In the genomic region with DNA sequence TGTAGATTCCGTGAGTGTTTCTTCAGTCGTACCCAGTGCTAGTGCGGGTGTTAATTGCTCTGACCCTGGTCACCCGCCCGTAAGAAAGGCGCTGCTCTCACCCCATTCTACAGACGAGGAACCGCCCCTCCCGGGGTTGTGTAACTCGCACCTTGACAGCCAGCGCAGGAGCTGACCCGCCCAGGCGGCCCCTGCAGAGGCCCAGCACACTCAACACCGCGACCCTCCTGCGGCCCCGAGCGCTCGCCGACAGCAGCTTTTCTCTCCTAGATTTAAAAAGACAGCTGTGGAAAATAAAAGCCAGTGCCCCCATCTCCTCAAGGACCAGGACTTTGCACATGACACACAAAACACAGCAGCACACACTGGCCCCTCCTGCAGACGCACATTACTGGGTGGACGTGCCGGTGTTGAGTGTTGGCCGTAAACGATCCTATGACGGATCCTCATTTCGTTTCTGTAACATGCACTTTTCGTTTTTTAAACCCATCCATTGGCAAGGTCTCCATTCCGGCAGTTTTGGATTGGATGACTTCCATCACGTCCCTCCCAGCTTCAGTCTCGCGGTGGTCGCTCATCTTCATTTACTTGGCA, we compare ENCODE assay signal across 8 cellular contexts. TPM values are rescaled to one million over a fixed set of nuclear protein-coding genes. Genes with fewer than 3 reads are reported as not detected.
DNase-seq lines count a peak whose midpoint lies in the region; ATAC-seq, FAIRE-seq and TF ChIP-seq lines count a peak whose summit lies in the region.

No MANE protein-coding gene starts in this region.

- H3K79me2 ChIP-seq in GM12878 (ENCODE audit: control insufficient read depth, insufficient read depth, low read length), result no peaks in the 10 kb centered on the region

- no peak overlapping the region for H3K4ac ChIP-seq in mesenchymal stem cell (ENCODE audit: low read depth in 1 of 2, low read length in 2 of 2)

- H3K4me3 ChIP-seq in GM12878 (peak overlapping the region; percentile 24; the same call in 1 of the 2 replicates), mesenchymal stem cell (ENCODE audit: insufficient read depth in 1 of 2, low read depth in 1 of 2, low read length in 2 of 2) (peak overlapping the region; percentile 31 to 73), thyroid gland (replicated peaks in 1 of 3) (no peak overlapping the region)

- RAD21 ChIA-PET in GM12878 (lab: Charles Lee; ENCODE audit: unreplicated experiment), result interaction anchor here (1.0 to 1.3 kb wide), 4 partner anchors 20 to 52 kb away, joined by 3 to 8 read pairs (median 3); no protein-coding TSS in a partner anchor

- H2BK15ac ChIP-seq in mesenchymal stem cell (ENCODE audit: low read depth, poor library complexity, severe bottlenecking), result no peak overlapping the region

- 43% methylated on average over 33 of the region's 33 CpGs for WGBS in GM12878 (ENCODE audit: insufficient coverage, insufficient replicate concordance, low lambda C conversion rate, missing lambda C conversion rate)
- 14% methylated on average over 33 of the region's 33 CpGs for WGBS in mesenchymal stem cell
- WGBS in thyroid gland, 2 donors, result 11 to 16% methylated on average over 30 to 32 of the region's 33 CpGs

- H2AFZ ChIP-seq in GM12878 (ENCODE audit: control insufficient read depth, low read depth, low read length) (peak overlapping the region; percentile 13; the same call in 1 of the 2 replicates), mesenchymal stem cell (ENCODE audit: low read depth, low read length) (no peak overlapping the region)

- H3K36me3 Mint-ChIP-seq in Calu3 (ENCODE audit: insufficient read depth, unreplicated experiment), result peaks cover 35% of the 10 kb centered on the region

- SMC1A ChIA-PET in GM12878 (lab: Charles Lee; ENCODE audit: uncharacterized antibody, unreplicated experiment), result interaction anchor here (1.0 to 1.3 kb wide), 4 partner anchors 13 to 302 kb away, joined by 3 to 6 read pairs (median 4); partner anchors contain the start of gene TRIM41

- BruUV-seq in Calu3 (replicated peaks; lab: Mats Ljungman, UMichigan) (no TSS peak), GM12878 (replicated peaks; lab: Mats Ljungman, UMichigan) (no TSS peak)

- no peaks in the 10 kb centered on the region for H4K20me1 ChIP-seq in GM12878 (ENCODE audit: control insufficient read depth, insufficient read depth)

- H3K14ac ChIP-seq in mesenchymal stem cell (ENCODE audit: low read length in 2 of 2), result peak overlapping the region in 1 of 2 experiments; percentile 0

- no peaks in the 10 kb centered on the region for H3K79me1 ChIP-seq in mesenchymal stem cell (replicated peaks; ENCODE audit: low read length, poor library complexity, severe bottlenecking)

- peak overlapping the region; percentile 28 for H3K27ac Mint-ChIP-seq in Calu3 (ENCODE audit: unreplicated experiment)

- no peak for DNase-seq in Calu3
- DNase-seq in GM12878 (ENCODE audit: low read depth, low spot score), result no peak
- DNase-seq in mesenchymal stem cell, result no peak
- DNase-seq in thyroid gland, result no peak
- no peak for DNase-seq in omental fat pad (ENCODE audit: low spot score)
- DNase-seq in NCI-H1694 treated with DMSO at 0.1 percent for 48 hours (lab: John Stamatoyannopoulos, UW), result no peak

- in situ Hi-C loops in GM12878 (cut with MboI), result no loop called here

- TF ChIP-seq POLR2A in GM12878 (IDR thresholded peaks at IDR 0.05; ENCODE audit: low read depth, low read length) (no peak), thyroid gland (IDR thresholded peaks at IDR 0.05) (no peak)

- H3K4me1 ChIP-seq in GM12878 (ENCODE audit: control insufficient read depth, insufficient read depth, low read length), result peaks cover 33% of the 10 kb centered on the region
- peaks cover 24% of the 10 kb centered on the region for H3K4me1 ChIP-seq in mesenchymal stem cell (ENCODE audit: control insufficient read depth, insufficient read depth, low read depth, low read length)
- peaks cover 6 to 9% of the 10 kb centered on the region in 2 donors for H3K4me1 ChIP-seq in thyroid gland

- H3K27ac ChIP-seq in GM12878 (ENCODE audit: control insufficient read depth, insufficient read depth) (no peak overlapping the region), mesenchymal stem cell (ENCODE audit: low read length, poor library complexity, severe bottlenecking) (peak overlapping the region; percentile 52), thyroid gland (no peak overlapping the region)

- no peak overlapping the region for H2BK5ac ChIP-seq in mesenchymal stem cell (ENCODE audit: low read depth, low read length, poor library complexity, severe bottlenecking)

- H3K9me3 Mint-ChIP-seq in Calu3 (ENCODE audit: low read depth, unreplicated experiment), result no peaks in the 10 kb centered on the region

- H2BK12ac ChIP-seq in mesenchymal stem cell (ENCODE audit: low read length in 2 of 2), result no peak overlapping the region

- H4K91ac ChIP-seq in mesenchymal stem cell (ENCODE audit: low read length), result no peak overlapping the region

- H3K23ac ChIP-seq in mesenchymal stem cell (ENCODE audit: low read length in 2 of 2), result no peak overlapping the region

- H4K8ac ChIP-seq in mesenchymal stem cell (ENCODE audit: low read length), result no peak overlapping the region

- H3K4me2 ChIP-seq in GM12878 (ENCODE audit: control insufficient read depth, insufficient read depth), result peak overlapping the region; percentile 52
- peak overlapping the region; percentile 51 for H3K4me2 ChIP-seq in mesenchymal stem cell (ENCODE audit: low read length, poor library complexity, severe bottlenecking)

- no peak for FAIRE-seq in GM12878 (lab: Jason Lieb, UNC)

- peaks cover 52% of the 10 kb centered on the region for H3K4me1 Mint-ChIP-seq in Calu3 (ENCODE audit: low read depth, unreplicated experiment)

- no peak overlapping the region for H2AK5ac ChIP-seq in mesenchymal stem cell (ENCODE audit: low read length, severe bottlenecking)

- H3K18ac ChIP-seq in mesenchymal stem cell (ENCODE audit: low read depth in 1 of 2, low read length in 2 of 2), result peak overlapping the region in 1 of 2 experiments; percentile 3

- ATAC-seq in HG03097 (IDR thresholded peaks at IDR 0.05; ENCODE audit: low FRiP score, unreplicated experiment), result peak; percentile 6
- ATAC-seq in GM12878, result peak; percentile 26
- no peak for ATAC-seq in omental fat pad (ENCODE audit: low FRiP score)
- ATAC-seq in HG03432 (IDR thresholded peaks at IDR 0.05; ENCODE audit: unreplicated experiment), result no peak

- POLR2A ChIA-PET in GM12878 (lab: Charles Lee), result interaction anchor here (0.9 to 2.7 kb wide), 2 partner anchors 19 to 353 kb away, joined by 3 to 20 read pairs; no protein-coding TSS in a partner anchor

- no peak for TF ChIP-seq RAD21 in GM12878 (IDR thresholded peaks at IDR 0.05; ENCODE audit: insufficient read depth, low read depth, low read length)

- CTCF ChIA-PET in Calu3 (lab: Charles Lee), result interaction anchor here (1.2 kb wide), 1 partner anchor 52 kb away, joined by 6 read pairs; no protein-coding TSS in a partner anchor
- CTCF ChIA-PET in GM12878 (lab: Yijun Ruan, JAX), result interaction anchor here (0.6 to 4.5 kb wide), 12 partner anchors 10 to 362 kb away, joined by 3 to 37 read pairs (median 4); no protein-coding TSS in a partner anchor

- TF ChIP-seq EP300 in GM12878 (IDR thresholded peaks at IDR 0.05; ENCODE audit: borderline replicate concordance in 1 of 2, control insufficient read depth in 1 of 2, low read depth in 2 of 2, low read length in 2 of 2), result no peak

- H3K9me3 ChIP-seq in GM12878 (replicated peaks; ENCODE audit: control insufficient read depth, insufficient read depth, low read length), result no peaks in the 10 kb centered on the region
- H3K9me3 ChIP-seq in mesenchymal stem cell (ENCODE audit: control insufficient read depth, low read length), result no peaks in the 10 kb centered on the region
- H3K9me3 ChIP-seq in thyroid gland, result no peaks in the 10 kb centered on the region

- H3K27me3 ChIP-seq in GM12878 (replicated peaks in 1 of 2; ENCODE audit: control insufficient read depth in 2 of 2, insufficient read depth in 2 of 2, low read length in 1 of 2) (no peaks in the 10 kb centered on the region), mesenchymal stem cell (ENCODE audit: control insufficient read depth in 1 of 2, insufficient read depth in 1 of 2, low read length in 2 of 2) (peaks cover 5 to 16% of the 10 kb centered on the region in 2 experiments), thyroid gland (peaks cover 24% of the 10 kb centered on the region)

- H3K4me3 Mint-ChIP-seq in Calu3 (ENCODE audit: low read depth, unreplicated experiment), result peak overlapping the region; percentile 68

- H2BK120ac ChIP-seq in mesenchymal stem cell (ENCODE audit: low read depth, low read length), result no peak overlapping the region

- H3K9ac ChIP-seq in GM12878 (ENCODE audit: control insufficient read depth, insufficient read depth, low read length) (no peak overlapping the region), mesenchymal stem cell (ENCODE audit: low read length) (no peak overlapping the region)

- no peaks in the 10 kb centered on the region for H3K36me3 ChIP-seq in GM12878 (ENCODE audit: control insufficient read depth in 2 of 2, insufficient read depth in 2 of 2, low read length in 1 of 2)
- H3K36me3 ChIP-seq in mesenchymal stem cell (ENCODE audit: control insufficient read depth in 1 of 2, insufficient read depth in 2 of 2, low read depth in 1 of 2, low read length in 2 of 2), result no peaks in the 10 kb centered on the region
- H3K36me3 ChIP-seq in thyroid gland, result no peaks in the 10 kb centered on the region

- intact Hi-C loops in Calu3 (cut with micrococcal nuclease; ENCODE audit: unreplicated experiment) (no loop called here), GM12878 (cut with micrococcal nuclease; ENCODE audit: unreplicated experiment) (loop anchor here (5.0 kb wide), 1 partner anchor 363 kb away; no protein-coding TSS in a partner anchor), thyroid gland (cut with DNase I) (no loop called here)

- TF ChIP-seq CTCF in Calu3 (IDR thresholded peaks at IDR 0.05; ENCODE audit: unreplicated experiment), result no peak
- no peak for TF ChIP-seq CTCF in GM12878 (IDR thresholded peaks at IDR 0.05 in 2 of 3, conservative IDR thresholded peaks at IDR 0.05 in 1 of 3; ENCODE audit: control insufficient read depth in 2 of 3, extremely low read depth in 1 of 3, insufficient read depth in 1 of 3, low read depth in 3 of 3, low read length in 3 of 3)
- TF ChIP-seq CTCF in thyroid gland (IDR thresholded peaks at IDR 0.05), result no peak
- TF ChIP-seq CTCF in omental fat pad (IDR thresholded peaks at IDR 0.05), result no peak

- peaks cover 50% of the 10 kb centered on the region for H3K27me3 Mint-ChIP-seq in Calu3 (ENCODE audit: unreplicated experiment)

RNA-seq across cellular contexts. Expression of gene OR2V2, which starts 22.9 kb away (rescaled TPM):
- total RNA-seq in Calu3 (2022) (not detected in 2 replicates), GM12878 (2014; rRNA removed) (not detected in 2 replicates), GM12878 (2014; rRNA removed; fragmentation: Illumina TruSeq; extraction: Trizol) (not detected in 2 replicates), GM12878 (2021) (not detected in 2 replicates), thyroid gland (not detected), omental fat pad (not detected)
- 0.20 and 0.56 TPM in 2 replicates for total RNA-seq in GM12878 (2013; cell fraction: nucleolus; rRNA removed)
- not detected for polyA plus RNA-seq in GM12878 (2011; ENCODE audit: low read depth)
- polyA plus RNA-seq in GM12878 (2011; rRNA removed) (0.14 and 0.26 TPM in 2 replicates), GM12878 (2014; fragmentation: Illumina TruSeq; extraction: Trizol) (0.11 TPM in 1 of 2 replicates, not detected in the other), GM12878 (2014; fragmentation: Nextera tagmentation; extraction: Ambion mirVana) (not detected), GM12878 (2014; rRNA removed) (not detected in 2 replicates), GM12878 (2016; fragmentation: Nextera tagmentation; extraction: Ambion mirVana) (not detected)
- polyA plus RNA-seq in GM12878 (2011; cell fraction: cytosol; rRNA removed), result 0.09 and 0.13 TPM in 2 replicates
- 0.22 and 0.25 TPM in 2 replicates for polyA plus RNA-seq in GM12878 (2011; cell fraction: nucleus; rRNA removed)
- polyA plus RNA-seq in GM12878 (2012), result not detected in 2 replicates
- polyA minus RNA-seq in GM12878 (2011; rRNA and poly(A)+ RNA removed), result 0.05 and 0.88 TPM in 2 replicates
- not detected in 2 replicates for polyA minus RNA-seq in GM12878 (2011; cell fraction: cytosol; rRNA and poly(A)+ RNA removed)
- 0.24 and 0.29 TPM in 2 replicates for polyA minus RNA-seq in GM12878 (2011; cell fraction: nucleus; rRNA and poly(A)+ RNA removed)
- polyA plus RNA-seq in mesenchymal stem cell (2013, experiment 1 of 2), result not detected
- not detected for polyA plus RNA-seq in mesenchymal stem cell (2013, experiment 2 of 2)

RNA-seq across cellular contexts. Expression of gene TRIM7, which starts 34.7 kb away (rescaled TPM):
- 1.8 and 2.4 TPM in 2 replicates for total RNA-seq in Calu3 (2022)
- 0.59 and 0.84 TPM in 2 replicates for total RNA-seq in GM12878 (2013; cell fraction: nucleolus; rRNA removed)
- 0.54 and 1.1 TPM in 2 replicates for total RNA-seq in GM12878 (2014; rRNA removed)
- total RNA-seq in GM12878 (2014; rRNA removed; fragmentation: Illumina TruSeq; extraction: Trizol), result 0.22 and 0.46 TPM in 2 replicates
- total RNA-seq in GM12878 (2021), result 0.38 and 0.96 TPM in 2 replicates
- polyA plus RNA-seq in GM12878 (2011; ENCODE audit: low read depth), result 1.1 TPM
- polyA plus RNA-seq in GM12878 (2011; rRNA removed), result 1.6 TPM in 2 replicates
- polyA plus RNA-seq in GM12878 (2011; cell fraction: cytosol; rRNA removed), result 0.97 and 1.0 TPM in 2 replicates
- 2.2 and 2.4 TPM in 2 replicates for polyA plus RNA-seq in GM12878 (2011; cell fraction: nucleus; rRNA removed)
- polyA plus RNA-seq in GM12878 (2012), result 0.87 and 1.7 TPM in 2 replicates
- 0.32 and 0.33 TPM in 2 replicates for polyA plus RNA-seq in GM12878 (2014; fragmentation: Illumina TruSeq; extraction: Trizol)
- polyA plus RNA-seq in GM12878 (2014; fragmentation: Nextera tagmentation; extraction: Ambion mirVana), result under 1 TPM; 0.02 to 0.20 TPM
- polyA plus RNA-seq in GM12878 (2014; rRNA removed), result 0.84 and 1.1 TPM in 2 replicates
- 1 to 10 TPM in 1 of 2 experiments, under 1 TPM in 1; 0.44 to 1.3 TPM for polyA plus RNA-seq in GM12878 (2016; fragmentation: Nextera tagmentation; extraction: Ambion mirVana)
- polyA minus RNA-seq in GM12878 (2011; rRNA and poly(A)+ RNA removed), result 0.80 and 0.88 TPM in 2 replicates
- 0.83 and 1.1 TPM in 2 replicates for polyA minus RNA-seq in GM12878 (2011; cell fraction: cytosol; rRNA and poly(A)+ RNA removed)
- polyA minus RNA-seq in GM12878 (2011; cell fraction: nucleus; rRNA and poly(A)+ RNA removed), result 0.73 and 1.5 TPM in 2 replicates
- 1.8 TPM for polyA plus RNA-seq in mesenchymal stem cell (2013, experiment 1 of 2)
- polyA plus RNA-seq in mesenchymal stem cell (2013, experiment 2 of 2), result 1.4 TPM
- 10 to 100 TPM; 12.3 to 14.2 (median 13.0) TPM for total RNA-seq in thyroid gland
- total RNA-seq in omental fat pad, result 1 to 10 TPM in 2 of 4 donors, under 1 TPM in 2; 0.79 to 2.9 (median 1.1) TPM

RNA-seq across cellular contexts. Expression of gene OR2V1, which starts 39.4 kb away (rescaled TPM):
- total RNA-seq in Calu3 (2022) (not detected in 2 replicates), GM12878 (2014; rRNA removed) (0.05 TPM in 1 of 2 replicates, not detected in the other), GM12878 (2014; rRNA removed; fragmentation: Illumina TruSeq; extraction: Trizol) (not detected in 2 replicates), GM12878 (2021) (not detected in 2 replicates), thyroid gland (not detected), omental fat pad (not detected)
- 1.1 and 2.0 TPM in 2 replicates for total RNA-seq in GM12878 (2013; cell fraction: nucleolus; rRNA removed)
- polyA plus RNA-seq in GM12878 (2011; ENCODE audit: low read depth), result 0.18 TPM
- polyA plus RNA-seq in GM12878 (2011; rRNA removed) (3.2 and 4.4 TPM in 2 replicates), GM12878 (2014; fragmentation: Illumina TruSeq; extraction: Trizol) (not detected in 2 replicates), GM12878 (2014; fragmentation: Nextera tagmentation; extraction: Ambion mirVana) (not detected), GM12878 (2014; rRNA removed) (not detected in 2 replicates), GM12878 (2016; fragmentation: Nextera tagmentation; extraction: Ambion mirVana) (under 1 TPM in 1 of 2 experiments, not detected in 1; 0.20 TPM)
- 3.7 and 4.0 TPM in 2 replicates for polyA plus RNA-seq in GM12878 (2011; cell fraction: cytosol; rRNA removed)
- polyA plus RNA-seq in GM12878 (2011; cell fraction: nucleus; rRNA removed), result 1.9 and 4.3 TPM in 2 replicates
- 0.18 and 0.20 TPM in 2 replicates for polyA plus RNA-seq in GM12878 (2012)
- 3.6 and 4.9 TPM in 2 replicates for polyA minus RNA-seq in GM12878 (2011; rRNA and poly(A)+ RNA removed)
- polyA minus RNA-seq in GM12878 (2011; cell fraction: cytosol; rRNA and poly(A)+ RNA removed), result 0.53 and 1.8 TPM in 2 replicates
- 0.85 and 0.86 TPM in 2 replicates for polyA minus RNA-seq in GM12878 (2011; cell fraction: nucleus; rRNA and poly(A)+ RNA removed)
- not detected for polyA plus RNA-seq in mesenchymal stem cell (2013, experiment 1 of 2)
- polyA plus RNA-seq in mesenchymal stem cell (2013, experiment 2 of 2), result not detected

RNA-seq across cellular contexts. Expression of gene TRIM41, which starts 52.7 kb away (rescaled TPM):
- total RNA-seq in Calu3 (2022) (33.5 and 34.2 TPM in 2 replicates), GM12878 (2014; rRNA removed) (16.0 and 17.2 TPM in 2 replicates), GM12878 (2014; rRNA removed; fragmentation: Illumina TruSeq; extraction: Trizol) (10.5 and 10.6 TPM in 2 replicates), GM12878 (2021) (24.6 and 28.9 TPM in 2 replicates), thyroid gland (10 to 100 TPM; 18.8 to 31.1 (median 22.8) TPM), omental fat pad (10 to 100 TPM in 3 of 4 donors, 1 to 10 TPM in 1; 9.8 to 16.4 (median 12.6) TPM)
- 30.1 and 34.3 TPM in 2 replicates for total RNA-seq in GM12878 (2013; cell fraction: nucleolus; rRNA removed)
- 11.5 TPM for polyA plus RNA-seq in GM12878 (2011; ENCODE audit: low read depth)
- polyA plus RNA-seq in GM12878 (2011; rRNA removed) (14.8 and 17.7 TPM in 2 replicates), GM12878 (2014; fragmentation: Illumina TruSeq; extraction: Trizol) (9.4 and 10.6 TPM in 2 replicates), GM12878 (2014; fragmentation: Nextera tagmentation; extraction: Ambion mirVana) (1 to 10 TPM; 1.0 to 3.2 TPM), GM12878 (2014; rRNA removed) (21.5 and 24.4 TPM in 2 replicates), GM12878 (2016; fragmentation: Nextera tagmentation; extraction: Ambion mirVana) (1 to 10 TPM; 5.2 to 5.5 TPM)
- polyA plus RNA-seq in GM12878 (2011; cell fraction: cytosol; rRNA removed), result 16.4 and 21.9 TPM in 2 replicates
- polyA plus RNA-seq in GM12878 (2011; cell fraction: nucleus; rRNA removed), result 173 and 195 TPM in 2 replicates
- 21.7 and 28.2 TPM in 2 replicates for polyA plus RNA-seq in GM12878 (2012)
- 8.6 and 10.9 TPM in 2 replicates for polyA minus RNA-seq in GM12878 (2011; rRNA and poly(A)+ RNA removed)
- 6.8 and 7.5 TPM in 2 replicates for polyA minus RNA-seq in GM12878 (2011; cell fraction: cytosol; rRNA and poly(A)+ RNA removed)
- polyA minus RNA-seq in GM12878 (2011; cell fraction: nucleus; rRNA and poly(A)+ RNA removed), result 16.0 and 24.7 TPM in 2 replicates
- 19.1 TPM for polyA plus RNA-seq in mesenchymal stem cell (2013, experiment 1 of 2)
- polyA plus RNA-seq in mesenchymal stem cell (2013, experiment 2 of 2), result 19.0 TPM

Comparison
In these comparisons a context has a peak if more than half of its experiments do, and no peak if none do; other contexts are left out.
1. ATAC-seq: peak in HG03097 (single experiment) and GM12878 (single experiment); none in omental fat pad (single experiment) and HG03432 (single experiment).
2. H3K4me3 ChIP-seq: peak in GM12878 (single experiment) and mesenchymal stem cell (2 of 2); none in thyroid gland (0 of 3).